Comparison of ENCODE assay signal across 8 cellular contexts in the genomic region with DNA sequence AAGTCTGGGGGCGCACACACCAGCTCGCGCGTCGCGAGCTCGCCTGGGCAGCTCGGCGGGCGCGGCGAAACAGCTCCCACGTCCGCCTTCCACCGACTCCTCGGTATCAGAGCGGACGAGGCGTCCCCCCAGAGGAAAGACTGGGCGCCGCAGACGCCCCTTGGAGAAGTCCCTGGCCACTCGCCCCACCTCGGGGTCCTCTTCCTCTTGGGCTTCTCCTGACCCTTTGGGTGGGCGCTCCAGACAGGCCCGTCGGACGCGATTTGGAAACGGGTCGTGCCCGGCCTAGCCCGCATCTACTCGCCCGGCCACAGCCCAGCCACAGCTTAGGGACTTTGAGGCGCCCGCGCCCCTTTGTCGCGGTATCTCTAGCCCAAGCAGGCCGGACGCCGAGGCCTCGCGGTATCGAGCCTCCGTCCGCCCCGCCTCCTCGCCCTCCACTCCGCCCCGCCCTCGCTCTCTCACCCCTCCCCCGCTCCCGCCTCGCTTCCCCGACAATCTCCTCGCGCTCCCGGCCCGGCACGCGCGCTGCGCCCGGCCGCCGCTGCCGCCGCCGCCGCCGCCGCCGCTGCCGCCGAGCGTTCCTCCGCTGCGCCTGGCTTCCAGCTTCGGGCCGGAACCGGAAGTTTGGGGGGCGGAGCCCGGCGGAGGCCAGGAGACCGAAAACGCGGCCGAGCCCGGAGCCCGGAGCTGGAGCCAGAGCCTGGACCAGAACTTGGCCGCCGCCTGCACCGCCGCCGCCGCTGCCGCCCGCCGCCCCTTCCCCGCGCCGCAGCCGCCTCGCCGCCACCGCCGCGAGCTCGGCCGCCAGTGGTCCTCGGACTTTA. TPM values are rescaled to one million over a fixed set of nuclear protein-coding genes. Genes with fewer than 3 reads are reported as not detected.
DNase-seq lines count a peak whose midpoint lies in the region; TF ChIP-seq lines count a peak whose summit lies in the region.

No MANE protein-coding gene starts in this region.

- H2BK20ac ChIP-seq in H9 (ENCODE audit: low read depth, low read length, poor library complexity, severe bottlenecking): no peak overlapping the region

- DNase-seq in ELR (ENCODE audit: low read depth): peak; percentile 93
- DNase-seq in H9: peak; percentile 92
- DNase-seq in M059J (ENCODE audit: low read depth): peak; percentile 82
- peak; percentile 85 to 91 for DNase-seq in SJSA1 (ENCODE audit: low read depth in 1 of 2, low spot score in 2 of 2)
- peak; percentile 91 for DNase-seq in activated naive CD4-positive, alpha-beta T cell treated with Interleukin-2 at 50 U/mL for 16 hours
- peak; percentile 74 for DNase-seq in foreskin melanocyte
- peak; percentile 93 for DNase-seq in stomach

- no peak overlapping the region for H2BK15ac ChIP-seq in H9 (ENCODE audit: low read depth, low read length)

- H3K79me1 ChIP-seq in H9 (ENCODE audit: insufficient read depth, low read depth, low read length, poor library complexity, severe bottlenecking): peaks cover 2% of the 10 kb centered on the region

- peak overlapping the region; percentile 95 to 98 (median 96) for H3K27ac Mint-ChIP-seq in H9

- no peak overlapping the region for H4K5ac ChIP-seq in H9 (ENCODE audit: insufficient read length, low read depth, low read length)

- H3K27me3 ChIP-seq in H9 (ENCODE audit: insufficient read depth, low read length) (no peaks in the 10 kb centered on the region), SJSA1 (replicated peaks) (no peaks in the 10 kb centered on the region), neuron (ENCODE audit: insufficient read depth, low read length) (no peaks in the 10 kb centered on the region), stomach (no peaks in the 10 kb centered on the region)

- H3K23ac ChIP-seq in H9 (ENCODE audit: insufficient read length, low read depth, low read length): no peak overlapping the region

- peak overlapping the region; percentile 70 for H3K14ac ChIP-seq in H9 (ENCODE audit: insufficient read depth, low read length)

- H3K9me3 Mint-ChIP-seq in H9: no peaks in the 10 kb centered on the region

- H2BK120ac ChIP-seq in H9 (ENCODE audit: low read depth, low read length, poor library complexity, severe bottlenecking): no peak overlapping the region

- no peak overlapping the region; the same call in 1 of the 2 replicates for H3K4ac ChIP-seq in H9 (ENCODE audit: low read depth, low read length)

- H3K4me1 ChIP-seq in H9 (ENCODE audit: insufficient read depth, low read length): peaks cover 5% of the 10 kb centered on the region; the same call in 1 of the 2 replicates
- H3K4me1 ChIP-seq in SJSA1 (replicated peaks): peaks cover 4% of the 10 kb centered on the region; the same call in 1 of the 2 replicates
- peaks cover 20% of the 10 kb centered on the region for H3K4me1 ChIP-seq in neuron (ENCODE audit: insufficient read depth, low read length)
- peaks cover 13 to 46% (median 32%) of the 10 kb centered on the region in 4 donors for H3K4me1 ChIP-seq in stomach

- peak overlapping the region; percentile 100 for H3K4me2 ChIP-seq in H9 (ENCODE audit: insufficient read depth, insufficient read length, low read length)

- peaks cover 9% of the 10 kb centered on the region; the same call in 1 of the 2 replicates for H3K79me2 ChIP-seq in H9 (ENCODE audit: insufficient read depth, low read length)

- H3K36me3 Mint-ChIP-seq in H9 (ENCODE audit: insufficient read depth in 1 of 3, low read depth in 3 of 3): no peaks in the 10 kb centered on the region; a peak in 1 of 7 replicates

- no peaks in the 10 kb centered on the region for H3K36me3 ChIP-seq in SJSA1
- H3K36me3 ChIP-seq in neuron (ENCODE audit: insufficient read depth, low read length): no peaks in the 10 kb centered on the region
- H3K36me3 ChIP-seq in stomach: no peaks in the 10 kb centered on the region

- no peak for TF ChIP-seq EP300 in stomach (IDR thresholded peaks at IDR 0.05)

- peaks cover 6% of the 10 kb centered on the region for H3K23me2 ChIP-seq in H9 (ENCODE audit: insufficient read length, low read depth, low read length, poor library complexity, severe bottlenecking)

- peaks cover 5% of the 10 kb centered on the region; the same call in 1 of the 2 replicates for H3K27me3 Mint-ChIP-seq in H9 (ENCODE audit: low read depth)

- peak overlapping the region; percentile 76 for H3K18ac ChIP-seq in H9 (ENCODE audit: insufficient read length, low read depth, low read length)

- no peak overlapping the region for H4K8ac ChIP-seq in H9 (replicated peaks; ENCODE audit: insufficient read length, low read depth, low read length)

- no peaks in the 10 kb centered on the region for H4K20me1 ChIP-seq in H9 (ENCODE audit: control insufficient read depth, insufficient read depth, insufficient read length)

- H3K27ac ChIP-seq in H9 (ENCODE audit: insufficient read length, low read depth, low read length): peak overlapping the region; percentile 1
- H3K27ac ChIP-seq in SJSA1: peak overlapping the region; percentile 59
- peak overlapping the region; percentile 96 to 100 (median 98) for H3K27ac ChIP-seq in stomach

- H2AK5ac ChIP-seq in H9 (ENCODE audit: insufficient read length, low read length): no peak overlapping the region

- H4K91ac ChIP-seq in H9 (ENCODE audit: insufficient read length, low read depth, low read length): no peak overlapping the region

- no peak overlapping the region for H2BK12ac ChIP-seq in H9 (ENCODE audit: insufficient read length, low read depth, low read length)

- no CpG with 5 or more reads among the region's 113 CpGs for WGBS in H9 (ENCODE audit: extremely low coverage, insufficient read length, low lambda C conversion rate)
- WGBS in stomach, 5 donors: 0 to 1% (median 0%) methylated on average over 43 to 113 of the region's 113 CpGs

- H3K4me3 Mint-ChIP-seq in H9: peak overlapping the region; percentile 94

- H3K9me3 ChIP-seq in H9 (ENCODE audit: control insufficient read depth, low read depth, low read length): no peaks in the 10 kb centered on the region
- H3K9me3 ChIP-seq in SJSA1 (replicated peaks): no peaks in the 10 kb centered on the region
- H3K9me3 ChIP-seq in neuron (ENCODE audit: low read length): no peaks in the 10 kb centered on the region
- no peaks in the 10 kb centered on the region for H3K9me3 ChIP-seq in stomach

- no peak overlapping the region for H3K56ac ChIP-seq in H9 (ENCODE audit: insufficient read length, low read depth, low read length)

- intact Hi-C loops in stomach (cut with DNase I; ENCODE audit: low total_unique reads): no loop called here

- H3K4me3 ChIP-seq in SJSA1: peak overlapping the region; percentile 58
- H3K4me3 ChIP-seq in neuron (ENCODE audit: low read length): peak overlapping the region; percentile 69
- H3K4me3 ChIP-seq in stomach: peak overlapping the region; percentile 69 to 86 (median 82)

- TF ChIP-seq POLR2A in stomach (IDR thresholded peaks at IDR 0.05): no peak

- no peak overlapping the region for H2AFZ ChIP-seq in H9 (ENCODE audit: low read length)
- H2AFZ ChIP-seq in neuron (ENCODE audit: low read depth, low read length): peak overlapping the region; percentile 71

- peak overlapping the region; percentile 78 for H3K9ac ChIP-seq in H9 (ENCODE audit: extremely low read depth, insufficient read length, low read length)

- TF ChIP-seq CTCF in H9 (conservative IDR thresholded peaks at IDR 0.05) (peak; percentile 30; the same call in 2 of the 3 replicates), stomach (IDR thresholded peaks at IDR 0.05) (peak in 3 of 7 experiments; percentile 11 to 34 (median 12))

- no peak overlapping the region for H3T11ph ChIP-seq in H9 (ENCODE audit: low read length)

- no peak overlapping the region for H2BK5ac ChIP-seq in H9 (ENCODE audit: insufficient read length, low read length)

- H3K4me1 Mint-ChIP-seq in H9: peaks cover 34% of the 10 kb centered on the region in 2 experiments

RNA-seq across cellular contexts. Expression of gene ACVR2A, which starts 0.8 kb away (rescaled TPM):
- total RNA-seq in H9 (2021) (13.4 and 14.5 TPM in 2 replicates), stomach (10 to 100 TPM; 10.5 to 46.8 (median 14.3) TPM)
- 1.4 and 5.0 TPM in 2 replicates for total RNA-seq in M059J (2014; rRNA removed; shearing (Covaris generic))
- total RNA-seq in SJSA1 (2014; rRNA removed; shearing (Covaris generic)): 7.5 and 11.0 TPM in 2 replicates
- polyA plus RNA-seq in stomach: 1 to 10 TPM; 1.9 to 5.8 (median 2.3) TPM

Comparison
In these comparisons a context has a peak if more than half of its experiments do, and no peak if none do; other contexts are left out.
1. Peak in every context shown above with its lines: DNase-seq, H3K4me3 ChIP-seq and H3K27ac ChIP-seq.
2. H3K27ac ChIP-seq: peak in every context shown above with its lines; median percentile 98 in stomach; 59 in SJSA1; 1 in H9.